9 cellular contexts compared by ENCODE assay signal in the genomic region with DNA sequence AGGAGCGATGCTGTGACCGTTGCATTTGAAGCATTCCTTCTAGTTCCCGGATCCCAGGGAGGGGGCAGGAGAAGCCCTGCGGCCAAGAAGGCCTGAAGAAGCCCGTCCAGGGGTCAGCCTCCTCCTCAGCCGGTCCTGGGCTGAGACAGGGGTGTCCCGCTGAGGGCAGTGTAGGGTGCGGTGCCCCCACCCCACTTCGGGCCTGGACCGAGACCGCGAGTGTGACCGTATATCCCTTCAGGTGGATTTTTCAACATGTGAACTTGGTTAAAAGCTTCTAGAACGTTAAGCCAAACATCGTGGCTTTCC. TPM values are rescaled to one million over a fixed set of nuclear protein-coding genes. Genes with fewer than 3 reads are reported as not detected.
A peak's percentile ranks its signal among the peaks of the same experiment; 100 is the strongest.
DNase-seq lines count a peak whose midpoint lies in the region; ATAC-seq and TF ChIP-seq lines count a peak whose summit lies in the region.
"Had no signal": no experiment of that assay in that cellular context is flagged by ENCODE, and none has a peak within 500 bp of the region (broad histone marks: within the 10 kb centered on the region; RNA-seq: fewer than 3 reads in every experiment).

No MANE protein-coding gene starts in this region.

- DNase-seq in activated CD8-positive, alpha-beta memory T cell treated with anti-CD3 and anti-CD28 coated beads, Interleukin-2, amount 10 ng/mL, durations not matched to agents 7 days and 5 days, result no peak
- no peak for DNase-seq in activated CD8-positive, alpha-beta memory T cell treated with anti-CD3 and anti-CD28 coated beads, Interleukin-2, amount 50 U/mL, for 4 hours
- DNase-seq in T-helper 17 cell (no peak), thoracic aorta (ENCODE audit: low spot score) (no peak)
- no peak for DNase-seq in stimulated activated CD4-positive, alpha-beta T cell treated with anti-CD3 and anti-CD28 coated beads, Interleukin-2, amount 100 ng/mL, for 48 hours
- DNase-seq: DMS79 treated with DMSO at 0.1 percent for 48 hours had no signal

- H3K9me3 ChIP-seq in T-helper 17 cell (ENCODE audit: control insufficient read depth, low read length, poor library complexity, severe bottlenecking) (peaks cover 2% of the 10 kb centered on the region), iPS-20b (ENCODE audit: insufficient read depth, low read depth, low read length) (no peaks in the 10 kb centered on the region), thoracic aorta (peaks cover 5% of the 10 kb centered on the region)

- no peaks in the 10 kb centered on the region for H3K9me3 Mint-ChIP-seq in activated CD8-positive, alpha-beta memory T cell treated with anti-CD3 and anti-CD28 coated beads, Interleukin-2, amount 10 ng/mL, durations not matched to agents 7 days and 5 days (ENCODE audit: low read depth)

- H3K27me3 Mint-ChIP-seq in activated CD8-positive, alpha-beta memory T cell treated with anti-CD3 and anti-CD28 coated beads, Interleukin-2, amount 10 ng/mL, durations not matched to agents 7 days and 5 days, result peaks cover 82% of the 10 kb centered on the region
- H3K27me3 Mint-ChIP-seq in T-helper 17 cell, result peaks cover 64% of the 10 kb centered on the region

- H3K4me1 Mint-ChIP-seq in activated CD8-positive, alpha-beta memory T cell treated with anti-CD3 and anti-CD28 coated beads, Interleukin-2, amount 10 ng/mL, durations not matched to agents 7 days and 5 days, result peaks cover 28% of the 10 kb centered on the region
- H3K4me1 Mint-ChIP-seq in T-helper 17 cell, result peaks cover 28% of the 10 kb centered on the region

- CTCF ChIA-PET in activated CD8-positive, alpha-beta memory T cell treated with anti-CD3 and anti-CD28 coated beads, Interleukin-2, amount 10 ng/mL, durations not matched to agents 7 days and 5 days (lab: Charles Lee), result interaction anchor here (1.4 kb wide), 1 partner anchor 11 kb away, joined by 5 read pairs; no protein-coding TSS in a partner anchor

- no peak overlapping the region for H3K27ac ChIP-seq in iPS-20b (ENCODE audit: low read length)
- peak overlapping the region; percentile 80 to 96 for H3K27ac ChIP-seq in thoracic aorta

- H3K27me3 ChIP-seq in iPS-20b (ENCODE audit: insufficient read depth, low read length), result peaks cover 91% of the 10 kb centered on the region
- H3K27me3 ChIP-seq in thoracic aorta (replicated peaks; ENCODE audit: insufficient read depth), result no peaks in the 10 kb centered on the region

- TF ChIP-seq CTCF in thoracic aorta (IDR thresholded peaks at IDR 0.05), result no peak

- H3K36me3 ChIP-seq in iPS-20b (ENCODE audit: insufficient read depth, low read depth, low read length) (no peaks in the 10 kb centered on the region), thoracic aorta (no peaks in the 10 kb centered on the region)

- peaks cover 3% of the 10 kb centered on the region for H3K36me3 Mint-ChIP-seq in activated CD8-positive, alpha-beta memory T cell treated with anti-CD3 and anti-CD28 coated beads, Interleukin-2, amount 10 ng/mL, durations not matched to agents 7 days and 5 days
- H3K36me3 Mint-ChIP-seq in T-helper 17 cell (ENCODE audit: low read depth), result peaks cover 16% of the 10 kb centered on the region

- H3K4me3 ChIP-seq in iPS-20b (ENCODE audit: low read length), result peak overlapping the region; percentile 69
- H3K4me3 ChIP-seq in thoracic aorta, result peak overlapping the region; percentile 78

- H3K4me1 ChIP-seq in iPS-20b (ENCODE audit: insufficient read depth, low read length) (peaks cover 7% of the 10 kb centered on the region), thoracic aorta (ENCODE audit: control insufficient read depth in 1 of 2, low read depth in 2 of 2) (peaks cover 9 to 60% of the 10 kb centered on the region in 2 donors)

- H3K27ac Mint-ChIP-seq in activated CD8-positive, alpha-beta memory T cell treated with anti-CD3 and anti-CD28 coated beads, Interleukin-2, amount 10 ng/mL, durations not matched to agents 7 days and 5 days, result peak overlapping the region; percentile 13
- no peak overlapping the region for H3K27ac Mint-ChIP-seq in T-helper 17 cell

- ATAC-seq in activated CD8-positive, alpha-beta memory T cell treated with anti-CD3 and anti-CD28 coated beads, Interleukin-2, amount 10 ng/mL, durations not matched to agents 7 days and 5 days, result no peak
- no peak for ATAC-seq in T-helper 17 cell
- ATAC-seq in thoracic aorta (ENCODE audit: insufficient number of reproducible peaks, low FRiP score, low read depth), result no peak
- no peak for ATAC-seq in HG03442 (IDR thresholded peaks at IDR 0.05; ENCODE audit: unreplicated experiment)
- ATAC-seq in HG03457 (IDR thresholded peaks at IDR 0.05; ENCODE audit: unreplicated experiment), result no peak

- no peak overlapping the region for H3K9ac ChIP-seq in iPS-20b (ENCODE audit: low read depth, low read length)

- H3K4me3 Mint-ChIP-seq in activated CD8-positive, alpha-beta memory T cell treated with anti-CD3 and anti-CD28 coated beads, Interleukin-2, amount 10 ng/mL, durations not matched to agents 7 days and 5 days, result peak overlapping the region; percentile 79
- peak overlapping the region; percentile 90 for H3K4me3 Mint-ChIP-seq in T-helper 17 cell

RNA-seq across cellular contexts. Expression of a gene that starts 2.8 kb away (rescaled TPM):
- total RNA-seq in activated CD8-positive, alpha-beta memory T cell treated with anti-CD3 and anti-CD28 coated beads, Interleukin-2, amount 10 ng/mL, durations not matched to agents 7 days and 5 days, result not detected
- not detected for total RNA-seq in T-helper 17 cell
- total RNA-seq in thoracic aorta, result 10 to 100 TPM in 1 of 2 donors, 1 to 10 TPM in 1; 8.0 to 14.8 TPM

Comparison
In these comparisons a context has a peak if more than half of its experiments do, and no peak if none do; other contexts are left out.
1. RNA of a gene that starts 2.8 kb away (total RNA-seq): 8.0 to 14.8 TPM in thoracic aorta; not detected in activated CD8-positive, alpha-beta memory T cell treated with anti-CD3 and anti-CD28 coated beads, Interleukin-2, amount 10 ng/mL, durations not matched to agents 7 days and 5 days and not detected in T-helper 17 cell; every median in the first group is over 4 times any median in the second.